Comparison of ENCODE assay signal across 1 cellular context in the genomic region with DNA sequence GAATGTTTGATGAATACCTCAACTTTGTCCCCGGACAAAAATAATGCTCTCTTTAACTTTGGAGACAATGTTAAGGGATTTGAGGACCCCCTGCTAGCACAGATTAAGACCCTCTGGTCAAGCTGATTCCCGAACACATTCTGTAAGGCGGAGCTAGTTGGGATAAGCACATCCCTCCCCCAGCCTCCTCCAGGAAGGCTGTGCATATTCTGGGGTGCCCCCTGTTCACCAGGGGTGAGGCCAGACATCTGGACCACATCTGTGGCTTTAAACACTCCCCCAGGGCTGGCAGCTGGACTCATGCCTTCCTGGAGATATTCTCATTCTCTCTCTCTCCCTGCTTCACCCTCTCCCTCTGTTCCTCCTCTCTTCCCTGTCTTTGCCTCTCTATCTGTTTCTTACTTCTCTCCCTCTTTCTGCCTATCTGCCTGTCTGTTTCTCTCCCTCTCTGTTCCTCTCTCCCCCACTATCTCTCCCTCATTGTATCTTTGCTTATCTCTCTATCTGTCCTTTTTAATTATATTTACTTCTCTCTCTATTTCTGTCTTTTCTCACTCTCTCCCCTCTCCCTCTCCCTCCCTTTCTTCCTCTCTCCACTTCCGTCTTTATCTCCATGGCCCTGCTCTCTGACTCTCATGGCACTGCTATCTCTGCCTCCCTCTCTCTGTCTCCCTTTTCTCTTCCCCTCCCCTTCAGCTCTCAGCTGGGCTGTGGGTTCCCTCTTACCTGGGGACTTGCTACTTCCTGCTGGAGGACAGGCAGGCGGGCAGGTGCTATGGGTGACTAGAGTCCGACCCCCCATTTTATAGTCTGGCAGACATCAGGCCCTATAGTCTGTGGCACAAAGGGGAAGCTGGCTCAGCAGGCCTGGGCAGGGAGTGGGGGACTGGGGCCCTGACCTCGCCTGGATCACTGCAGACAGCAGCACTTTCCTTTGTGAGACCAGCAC.
TF ChIP-seq lines count a peak whose summit lies in the region.

CRYBB1 (minus strand) TSS at position 777 of the 949 bp plus-strand sequence. CDS start 1,708 bp downstream, outside the sequence.

TF ChIP-seq in K562, 482 proteins besides CTCF, POLR2A, EP300 and RAD21 (continued from another document and continues in another):
- 0 out of 4 replicates have a peak, but pooled peaks of 1 of the 2 experiments have one; percentile 44 for TF ChIP-seq CSDE1 (IDR thresholded peaks at IDR 0.05)
- no peak for TF ChIP-seq ZBTB8A (IDR thresholded peaks at IDR 0.05; ENCODE audit: partially characterized antibody)
- TF ChIP-seq, protein P1, sequence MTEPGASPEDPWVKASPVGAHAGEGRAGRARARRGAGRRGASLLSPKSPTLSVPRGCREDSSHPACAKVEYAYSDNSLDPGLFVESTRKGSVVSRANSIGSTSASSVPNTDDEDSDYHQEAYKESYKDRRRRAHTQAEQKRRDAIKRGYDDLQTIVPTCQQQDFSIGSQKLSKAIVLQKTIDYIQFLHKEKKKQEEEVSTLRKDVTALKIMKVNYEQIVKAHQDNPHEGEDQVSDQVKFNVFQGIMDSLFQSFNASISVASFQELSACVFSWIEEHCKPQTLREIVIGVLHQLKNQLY (CRISPR knock-in tag; conservative IDR thresholded peaks at IDR 0.05): no peak
- TF ChIP-seq TAL1 (IDR thresholded peaks at IDR 0.05): peak; percentile 34; the same call in 1 of the 2 replicates
- TF ChIP-seq FOXA1 (IDR thresholded peaks at IDR 0.05; ENCODE audit: borderline replicate concordance): no peak
- TF ChIP-seq TEAD4 (IDR thresholded peaks at IDR 0.05; ENCODE audit: low read length): no peak
- TF ChIP-seq TEAD4 (CRISPR knock-in tag; IDR thresholded peaks at IDR 0.05; ENCODE audit: borderline replicate concordance): no peak
- TF ChIP-seq SMARCE1 (IDR thresholded peaks at IDR 0.05): peak; percentile 80; the same call in 1 of the 2 replicates
- TF ChIP-seq CXXC5 (CRISPR knock-in tag; IDR thresholded peaks at IDR 0.05): peak; percentile 10; the same call in 1 of the 2 replicates
- TF ChIP-seq MTA3 (IDR thresholded peaks at IDR 0.05; ENCODE audit: borderline replicate concordance): no peak
- TF ChIP-seq POLR2B (IDR thresholded peaks at IDR 0.05; ENCODE audit: low read depth, partially characterized antibody): peak; percentile 26
- TF ChIP-seq CBFA2T2 (conservative IDR thresholded peaks at IDR 0.05): peak; percentile 54
- no peak for TF ChIP-seq ZNF584 (CRISPR knock-in tag; IDR thresholded peaks at IDR 0.05; ENCODE audit: low read depth)
- no peak for TF ChIP-seq ZNF444 (CRISPR knock-in tag; IDR thresholded peaks at IDR 0.05)
- TF ChIP-seq FOXJ2 (tag; IDR thresholded peaks at IDR 0.05): no peak
- peak; percentile 78 for TF ChIP-seq CBFA2T3 (IDR thresholded peaks at IDR 0.05)
- 0 out of 4 replicates have a peak, but pooled peaks of 1 of the 2 experiments have one; percentile 20 for TF ChIP-seq ZNF318 (IDR thresholded peaks at IDR 0.05; ENCODE audit: borderline replicate concordance in 1 of 2, low read depth in 1 of 2)
- peak; percentile 76 for TF ChIP-seq NBN (IDR thresholded peaks at IDR 0.05; ENCODE audit: low read depth)
- TF ChIP-seq MNT (conservative IDR thresholded peaks at IDR 0.05): peak in 1 of 2 experiments; percentile 23; a peak in 1 of 4 replicates
- peak; percentile 59 for TF ChIP-seq BCOR (IDR thresholded peaks at IDR 0.05)
- TF ChIP-seq, protein P2, sequence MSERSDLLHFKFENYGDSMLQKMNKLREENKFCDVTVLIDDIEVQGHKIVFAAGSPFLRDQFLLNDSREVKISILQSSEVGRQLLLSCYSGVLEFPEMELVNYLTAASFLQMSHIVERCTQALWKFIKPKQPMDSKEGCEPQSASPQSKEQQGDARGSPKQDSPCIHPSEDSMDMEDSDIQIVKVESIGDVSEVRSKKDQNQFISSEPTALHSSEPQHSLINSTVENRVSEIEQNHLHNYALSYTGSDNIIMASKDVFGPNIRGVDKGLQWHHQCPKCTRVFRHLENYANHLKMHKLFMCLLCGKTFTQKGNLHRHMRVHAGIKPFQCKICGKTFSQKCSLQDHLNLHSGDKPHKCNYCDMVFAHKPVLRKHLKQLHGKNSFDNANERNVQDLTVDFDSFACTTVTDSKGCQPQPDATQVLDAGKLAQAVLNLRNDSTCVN (CRISPR knock-in tag; IDR thresholded peaks at IDR 0.05): peak; percentile 81; the same call in 1 of the 2 replicates
- TF ChIP-seq HLTF (IDR thresholded peaks at IDR 0.05): peak; percentile 93
- no peak for TF ChIP-seq BRD4 (IDR thresholded peaks at IDR 0.05)
- TF ChIP-seq, protein P3, sequence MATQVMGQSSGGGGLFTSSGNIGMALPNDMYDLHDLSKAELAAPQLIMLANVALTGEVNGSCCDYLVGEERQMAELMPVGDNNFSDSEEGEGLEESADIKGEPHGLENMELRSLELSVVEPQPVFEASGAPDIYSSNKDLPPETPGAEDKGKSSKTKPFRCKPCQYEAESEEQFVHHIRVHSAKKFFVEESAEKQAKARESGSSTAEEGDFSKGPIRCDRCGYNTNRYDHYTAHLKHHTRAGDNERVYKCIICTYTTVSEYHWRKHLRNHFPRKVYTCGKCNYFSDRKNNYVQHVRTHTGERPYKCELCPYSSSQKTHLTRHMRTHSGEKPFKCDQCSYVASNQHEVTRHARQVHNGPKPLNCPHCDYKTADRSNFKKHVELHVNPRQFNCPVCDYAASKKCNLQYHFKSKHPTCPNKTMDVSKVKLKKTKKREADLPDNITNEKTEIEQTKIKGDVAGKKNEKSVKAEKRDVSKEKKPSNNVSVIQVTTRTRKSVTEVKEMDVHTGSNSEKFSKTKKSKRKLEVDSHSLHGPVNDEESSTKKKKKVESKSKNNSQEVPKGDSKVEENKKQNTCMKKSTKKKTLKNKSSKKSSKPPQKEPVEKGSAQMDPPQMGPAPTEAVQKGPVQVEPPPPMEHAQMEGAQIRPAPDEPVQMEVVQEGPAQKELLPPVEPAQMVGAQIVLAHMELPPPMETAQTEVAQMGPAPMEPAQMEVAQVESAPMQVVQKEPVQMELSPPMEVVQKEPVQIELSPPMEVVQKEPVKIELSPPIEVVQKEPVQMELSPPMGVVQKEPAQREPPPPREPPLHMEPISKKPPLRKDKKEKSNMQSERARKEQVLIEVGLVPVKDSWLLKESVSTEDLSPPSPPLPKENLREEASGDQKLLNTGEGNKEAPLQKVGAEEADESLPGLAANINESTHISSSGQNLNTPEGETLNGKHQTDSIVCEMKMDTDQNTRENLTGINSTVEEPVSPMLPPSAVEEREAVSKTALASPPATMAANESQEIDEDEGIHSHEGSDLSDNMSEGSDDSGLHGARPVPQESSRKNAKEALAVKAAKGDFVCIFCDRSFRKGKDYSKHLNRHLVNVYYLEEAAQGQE (CRISPR knock-in tag; IDR thresholded peaks at IDR 0.05; ENCODE audit: low read depth): no peak
- TF ChIP-seq ZNF507 (tag; conservative IDR thresholded peaks at IDR 0.05): no peak
- no peak for TF ChIP-seq ETV1 (tag; conservative IDR thresholded peaks at IDR 0.05; ENCODE audit: low read depth)
- TF ChIP-seq ZFPM2 (CRISPR knock-in tag; IDR thresholded peaks at IDR 0.05): no peak
- peak; percentile 52; the same call in 1 of the 2 replicates for TF ChIP-seq ZBTB5 (IDR thresholded peaks at IDR 0.05)
- TF ChIP-seq, protein P4, sequence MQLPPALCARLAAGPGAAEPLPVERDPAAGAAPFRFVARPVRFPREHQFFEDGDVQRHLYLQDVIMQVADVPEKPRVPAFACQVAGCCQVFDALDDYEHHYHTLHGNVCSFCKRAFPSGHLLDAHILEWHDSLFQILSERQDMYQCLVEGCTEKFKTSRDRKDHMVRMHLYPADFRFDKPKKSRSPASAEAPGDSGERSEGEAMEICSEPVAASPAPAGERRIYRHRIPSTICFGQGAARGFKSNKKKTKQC (CRISPR knock-in tag; IDR thresholded peaks at IDR 0.05): no peak
- peak; percentile 70 to 76; a peak in 2 of 4 replicates for TF ChIP-seq HDAC1 (IDR thresholded peaks at IDR 0.05)
- TF ChIP-seq HDGF (IDR thresholded peaks at IDR 0.05): peak; percentile 78; the same call in 1 of the 2 replicates
- peak; percentile 37; a peak in 1 of 4 replicates for TF ChIP-seq ARNT (IDR thresholded peaks at IDR 0.05)
- TF ChIP-seq ZBED1 (IDR thresholded peaks at IDR 0.05): no peak
- TF ChIP-seq ZNF75A (CRISPR knock-in tag; IDR thresholded peaks at IDR 0.05): no peak
- TF ChIP-seq BDP1 (IDR thresholded peaks at IDR 0.05; ENCODE audit: insufficient read depth, insufficient read length): no peak
- TF ChIP-seq, protein P5, sequence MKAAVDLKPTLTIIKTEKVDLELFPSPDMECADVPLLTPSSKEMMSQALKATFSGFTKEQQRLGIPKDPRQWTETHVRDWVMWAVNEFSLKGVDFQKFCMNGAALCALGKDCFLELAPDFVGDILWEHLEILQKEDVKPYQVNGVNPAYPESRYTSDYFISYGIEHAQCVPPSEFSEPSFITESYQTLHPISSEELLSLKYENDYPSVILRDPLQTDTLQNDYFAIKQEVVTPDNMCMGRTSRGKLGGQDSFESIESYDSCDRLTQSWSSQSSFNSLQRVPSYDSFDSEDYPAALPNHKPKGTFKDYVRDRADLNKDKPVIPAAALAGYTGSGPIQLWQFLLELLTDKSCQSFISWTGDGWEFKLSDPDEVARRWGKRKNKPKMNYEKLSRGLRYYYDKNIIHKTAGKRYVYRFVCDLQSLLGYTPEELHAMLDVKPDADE (conservative IDR thresholded peaks at IDR 0.05; ENCODE audit: control insufficient read depth, low read depth, low read length): no peak
- TF ChIP-seq ASH1L (IDR thresholded peaks at IDR 0.05; ENCODE audit: borderline replicate concordance, low read depth, partially characterized antibody): peak; percentile 61
- no peak for TF ChIP-seq ADNP (tag; IDR thresholded peaks at IDR 0.05)
- TF ChIP-seq HOXB6 (CRISPR knock-in tag; IDR thresholded peaks at IDR 0.05; ENCODE audit: borderline replicate concordance): no peak
